ENCODE assay signal across 9 cellular contexts in the genomic region with DNA sequence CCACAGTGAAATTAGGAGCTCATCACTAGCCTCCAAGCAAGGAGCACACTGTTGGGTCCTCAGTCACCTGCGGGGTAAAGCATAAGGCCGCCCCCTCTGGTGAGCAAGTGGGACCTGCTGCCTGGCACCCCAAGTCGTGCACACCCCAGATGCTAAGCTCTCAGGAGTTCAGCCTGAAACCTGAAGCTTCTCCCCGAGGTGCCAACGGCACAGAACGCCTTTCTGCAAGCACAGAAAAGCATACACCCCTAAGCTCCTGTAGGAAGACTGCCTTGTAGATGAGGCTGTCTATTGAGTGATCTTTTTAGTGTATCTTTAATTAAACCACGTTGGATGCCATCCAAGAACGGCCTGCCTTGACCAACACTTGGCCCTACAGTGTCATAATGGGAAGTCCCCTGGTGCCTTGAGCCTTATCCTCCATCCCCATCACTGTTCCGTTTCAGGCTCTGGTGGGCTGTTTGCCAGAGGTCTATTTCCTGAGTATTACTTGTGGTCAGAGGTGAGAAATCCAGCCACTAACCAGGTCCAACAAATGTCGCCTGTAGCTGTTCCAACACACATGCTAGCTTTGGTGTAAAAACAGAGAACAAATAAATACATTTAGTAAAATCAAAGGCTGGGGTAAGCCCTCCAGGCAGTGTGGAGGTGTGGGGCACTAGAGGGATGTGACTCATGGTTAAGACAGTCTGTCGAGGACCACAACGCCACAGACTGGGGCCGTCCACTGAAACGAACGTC. TPM values are rescaled to one million over a fixed set of nuclear protein-coding genes. Genes with fewer than 3 reads are reported as not detected.
DNase-seq lines count a peak whose midpoint lies in the region; ATAC-seq, FAIRE-seq and TF ChIP-seq lines count a peak whose summit lies in the region.
"Had no signal": no experiment of that assay in that cellular context is flagged by ENCODE, and none has a peak within 500 bp of the region (broad histone marks: within the 10 kb centered on the region; RNA-seq: fewer than 3 reads in every experiment).

No MANE protein-coding gene starts in this region.

- peaks cover 5% of the 10 kb centered on the region for H3K4me1 Mint-ChIP-seq in activated CD8-positive, alpha-beta T cell treated with anti-CD3 and anti-CD28 coated beads for 36 hours (ENCODE audit: low read depth)
- H3K4me1 Mint-ChIP-seq in activated CD8-positive, alpha-beta T cell treated with anti-CD3 and anti-CD28 coated beads, Interleukin-2, amount 10 ng/mL, durations not matched to agents 7 days and 5 days (ENCODE audit: low read depth) = peaks cover 45% of the 10 kb centered on the region
- H3K4me1 Mint-ChIP-seq in stimulated activated naive B cell treated with anti-CD40 and anti-IgM and Interleukin-4, amounts not matched to agents 10 μg/mL and 1 μg/mL and 100 μg/mL, for 72 hours = peaks cover 7 to 19% of the 10 kb centered on the region in 2 donors

- peaks cover 14% of the 10 kb centered on the region for H3K4me1 ChIP-seq in SJSA1 (replicated peaks)
- H3K4me1 ChIP-seq in gastroesophageal sphincter = peaks cover 0 to 7% (median 0%) of the 10 kb centered on the region in 3 donors

- no peak overlapping the region for H3K27ac Mint-ChIP-seq in activated CD8-positive, alpha-beta T cell treated with anti-CD3 and anti-CD28 coated beads for 36 hours
- H3K27ac Mint-ChIP-seq in activated CD8-positive, alpha-beta T cell treated with anti-CD3 and anti-CD28 coated beads, Interleukin-2, amount 10 ng/mL, durations not matched to agents 7 days and 5 days = no peak overlapping the region
- no peak overlapping the region for H3K27ac Mint-ChIP-seq in stimulated activated naive B cell treated with anti-CD40 and anti-IgM and Interleukin-4, amounts not matched to agents 10 μg/mL and 1 μg/mL and 100 μg/mL, for 72 hours

- H3K4me3 ChIP-seq in SJSA1 (no peak overlapping the region), gastroesophageal sphincter (no peak overlapping the region)
- H3K4me3 ChIP-seq: HAP-1 had no signal

- POLR2A ChIA-PET in activated CD8-positive, alpha-beta T cell treated with anti-CD3 and anti-CD28 coated beads for 36 hours (lab: Charles Lee) = interaction anchor here (1.0 kb wide), 1 partner anchor 1098 kb away, joined by 4 read pairs; no protein-coding TSS in a partner anchor
- POLR2A ChIA-PET in activated CD8-positive, alpha-beta T cell treated with anti-CD3 and anti-CD28 coated beads, Interleukin-2, amount 10 ng/mL, durations not matched to agents 7 days and 5 days (lab: Charles Lee) = interaction anchor here (0.7 kb wide), 2 partner anchors 120 to 843 kb away, joined by 3 to 4 read pairs; no protein-coding TSS in a partner anchor

- TF ChIP-seq CTCF in activated CD8-positive, alpha-beta T cell treated with anti-CD3 and anti-CD28 coated beads for 36 hours (IDR thresholded peaks at IDR 0.05) = no peak
- TF ChIP-seq CTCF in gastroesophageal sphincter (IDR thresholded peaks at IDR 0.05) = no peak

- peaks cover 12% of the 10 kb centered on the region; the same call in 1 of the 2 replicates for H3K27me3 ChIP-seq in SJSA1 (replicated peaks)
- peaks cover 13% of the 10 kb centered on the region for H3K27me3 ChIP-seq in gastroesophageal sphincter

- FAIRE-seq in H54 (lab: Jason Lieb, UNC) = no peak

- CTCF ChIA-PET in activated CD8-positive, alpha-beta T cell treated with anti-CD3 and anti-CD28 coated beads for 36 hours (lab: Charles Lee) = interaction anchor here (0.6 to 1.5 kb wide), 3 partner anchors 60 to 266 kb away, joined by 3 to 4 read pairs (median 3); no protein-coding TSS in a partner anchor
- CTCF ChIA-PET in activated CD8-positive, alpha-beta T cell treated with anti-CD3 and anti-CD28 coated beads, Interleukin-2, amount 10 ng/mL, durations not matched to agents 7 days and 5 days (lab: Charles Lee) = interaction anchor here (0.8 to 2.6 kb wide), 6 partner anchors 9 to 452 kb away, joined by 3 to 10 read pairs (median 3); no protein-coding TSS in a partner anchor

- H3K9me3 ChIP-seq in SJSA1 (replicated peaks) = no peaks in the 10 kb centered on the region
- H3K9me3 ChIP-seq in gastroesophageal sphincter = no peaks in the 10 kb centered on the region
- H3K9me3 ChIP-seq: HAP-1 had no signal

- TF ChIP-seq EP300 in gastroesophageal sphincter (IDR thresholded peaks at IDR 0.05) = no peak

- H3K36me3 ChIP-seq in SJSA1 (no peaks in the 10 kb centered on the region), gastroesophageal sphincter (no peaks in the 10 kb centered on the region)
- H3K36me3 ChIP-seq: HAP-1 had no signal

- H3K27me3 Mint-ChIP-seq in activated CD8-positive, alpha-beta T cell treated with anti-CD3 and anti-CD28 coated beads for 36 hours = peaks cover 16% of the 10 kb centered on the region
- peaks cover 15% of the 10 kb centered on the region for H3K27me3 Mint-ChIP-seq in activated CD8-positive, alpha-beta T cell treated with anti-CD3 and anti-CD28 coated beads, Interleukin-2, amount 10 ng/mL, durations not matched to agents 7 days and 5 days (ENCODE audit: low read depth)
- H3K27me3 Mint-ChIP-seq in stimulated activated naive B cell treated with anti-CD40 and anti-IgM and Interleukin-4, amounts not matched to agents 10 μg/mL and 1 μg/mL and 100 μg/mL, for 72 hours = peaks cover 10 to 21% of the 10 kb centered on the region in 2 donors

- intact Hi-C loops in activated CD8-positive, alpha-beta T cell treated with anti-CD3 and anti-CD28 coated beads for 36 hours (cut with micrococcal nuclease) = no loop called here

- ATAC-seq in activated CD8-positive, alpha-beta T cell treated with anti-CD3 and anti-CD28 coated beads for 36 hours = no peak
- no peak for ATAC-seq in activated CD8-positive, alpha-beta T cell treated with anti-CD3 and anti-CD28 coated beads, Interleukin-2, amount 10 ng/mL, durations not matched to agents 7 days and 5 days
- ATAC-seq in gastroesophageal sphincter = peak; percentile 27
- ATAC-seq in stimulated activated naive B cell treated with anti-CD40 and anti-IgM and Interleukin-4, amounts not matched to agents 10 μg/mL and 1 μg/mL and 100 μg/mL, for 72 hours (replicated peaks) = peak; percentile 43 to 49

- H3K9me3 Mint-ChIP-seq in activated CD8-positive, alpha-beta T cell treated with anti-CD3 and anti-CD28 coated beads for 36 hours = no peaks in the 10 kb centered on the region
- H3K9me3 Mint-ChIP-seq in activated CD8-positive, alpha-beta T cell treated with anti-CD3 and anti-CD28 coated beads, Interleukin-2, amount 10 ng/mL, durations not matched to agents 7 days and 5 days (ENCODE audit: insufficient read depth) = no peaks in the 10 kb centered on the region
- H3K9me3 Mint-ChIP-seq in stimulated activated naive B cell treated with anti-CD40 and anti-IgM and Interleukin-4, amounts not matched to agents 10 μg/mL and 1 μg/mL and 100 μg/mL, for 72 hours = no peaks in the 10 kb centered on the region

- H3K4me3 Mint-ChIP-seq in activated CD8-positive, alpha-beta T cell treated with anti-CD3 and anti-CD28 coated beads for 36 hours = no peak overlapping the region
- no peak overlapping the region for H3K4me3 Mint-ChIP-seq in activated CD8-positive, alpha-beta T cell treated with anti-CD3 and anti-CD28 coated beads, Interleukin-2, amount 10 ng/mL, durations not matched to agents 7 days and 5 days
- H3K4me3 Mint-ChIP-seq in stimulated activated naive B cell treated with anti-CD40 and anti-IgM and Interleukin-4, amounts not matched to agents 10 μg/mL and 1 μg/mL and 100 μg/mL, for 72 hours = peak overlapping the region in 1 of 2 donors; percentile 20

- no peaks in the 10 kb centered on the region for H3K36me3 Mint-ChIP-seq in activated CD8-positive, alpha-beta T cell treated with anti-CD3 and anti-CD28 coated beads for 36 hours (ENCODE audit: low read depth)
- H3K36me3 Mint-ChIP-seq in activated CD8-positive, alpha-beta T cell treated with anti-CD3 and anti-CD28 coated beads, Interleukin-2, amount 10 ng/mL, durations not matched to agents 7 days and 5 days (ENCODE audit: low read depth) = no peaks in the 10 kb centered on the region
- H3K36me3 Mint-ChIP-seq in stimulated activated naive B cell treated with anti-CD40 and anti-IgM and Interleukin-4, amounts not matched to agents 10 μg/mL and 1 μg/mL and 100 μg/mL, for 72 hours = no peaks in the 10 kb centered on the region

- H3K27ac ChIP-seq in SJSA1 (no peak overlapping the region), gastroesophageal sphincter (no peak overlapping the region)

- 43 to 69% methylated on average over 5 to 9 of the region's 15 CpGs for WGBS in gastroesophageal sphincter (ENCODE audit: low coverage in 1 of 2), 2 donors

- TF ChIP-seq POLR2A in gastroesophageal sphincter (IDR thresholded peaks at IDR 0.05) = no peak
- TF ChIP-seq POLR2A in H54 (IDR thresholded peaks at IDR 0.05; ENCODE audit: low read depth, low read length) = no peak

- DNase-seq in activated CD8-positive, alpha-beta T cell treated with anti-CD3 and anti-CD28 coated beads for 36 hours = peak; percentile 9
- DNase-seq in activated CD8-positive, alpha-beta T cell treated with anti-CD3 and anti-CD28 coated beads, Interleukin-2, amount 10 ng/mL, durations not matched to agents 7 days and 5 days = no peak
- DNase-seq in SJSA1 (ENCODE audit: low read depth in 1 of 2, low spot score in 2 of 2) = peak; percentile 69 to 78
- no peak for DNase-seq in stimulated activated naive B cell treated with anti-CD40 and anti-IgM and Interleukin-4, amounts not matched to agents 10 μg/mL and 1 μg/mL and 100 μg/mL, for 72 hours
- no peak for DNase-seq in NCI-H526 (lab: John Stamatoyannopoulos, UW)
- no peak for DNase-seq in NCI-H1092 treated with DMSO at 0.1 percent for 48 hours (lab: John Stamatoyannopoulos, UW)
- DNase-seq in H54 (ENCODE audit: insufficient read length, low spot score) = no peak

RNA-seq across cellular contexts. Expression of a gene that starts 44.8 kb away (rescaled TPM):
- total RNA-seq in activated CD8-positive, alpha-beta T cell treated with anti-CD3 and anti-CD28 coated beads for 36 hours = not detected
- total RNA-seq in activated CD8-positive, alpha-beta T cell treated with anti-CD3 and anti-CD28 coated beads, Interleukin-2, amount 10 ng/mL, durations not matched to agents 7 days and 5 days = not detected
- total RNA-seq in SJSA1 (2014; rRNA removed; shearing (Covaris generic)) = not detected in 2 replicates
- under 1 TPM in 1 of 4 donors, not detected in 3; 0.46 TPM for total RNA-seq in gastroesophageal sphincter

Comparison
In these comparisons a context has a peak if more than half of its experiments do, and no peak if none do; other contexts are left out.
1. DNase-seq: peak in activated CD8-positive, alpha-beta T cell treated with anti-CD3 and anti-CD28 coated beads for 36 hours (single experiment) and SJSA1 (2 of 2); none in activated CD8-positive, alpha-beta T cell treated with anti-CD3 and anti-CD28 coated beads, Interleukin-2, amount 10 ng/mL, durations not matched to agents 7 days and 5 days (single experiment), stimulated activated naive B cell treated with anti-CD40 and anti-IgM and Interleukin-4, amounts not matched to agents 10 μg/mL and 1 μg/mL and 100 μg/mL, for 72 hours (single experiment), NCI-H526 (0 of 2), NCI-H1092 treated with DMSO at 0.1 percent for 48 hours (single experiment) and H54 (single experiment).
2. ATAC-seq: peak in gastroesophageal sphincter (single experiment) and stimulated activated naive B cell treated with anti-CD40 and anti-IgM and Interleukin-4, amounts not matched to agents 10 μg/mL and 1 μg/mL and 100 μg/mL, for 72 hours (2 of 2); none in activated CD8-positive, alpha-beta T cell treated with anti-CD3 and anti-CD28 coated beads for 36 hours (single experiment) and activated CD8-positive, alpha-beta T cell treated with anti-CD3 and anti-CD28 coated beads, Interleukin-2, amount 10 ng/mL, durations not matched to agents 7 days and 5 days (single experiment).